ENCODE assay signal across 11 cellular contexts in the genomic region with DNA sequence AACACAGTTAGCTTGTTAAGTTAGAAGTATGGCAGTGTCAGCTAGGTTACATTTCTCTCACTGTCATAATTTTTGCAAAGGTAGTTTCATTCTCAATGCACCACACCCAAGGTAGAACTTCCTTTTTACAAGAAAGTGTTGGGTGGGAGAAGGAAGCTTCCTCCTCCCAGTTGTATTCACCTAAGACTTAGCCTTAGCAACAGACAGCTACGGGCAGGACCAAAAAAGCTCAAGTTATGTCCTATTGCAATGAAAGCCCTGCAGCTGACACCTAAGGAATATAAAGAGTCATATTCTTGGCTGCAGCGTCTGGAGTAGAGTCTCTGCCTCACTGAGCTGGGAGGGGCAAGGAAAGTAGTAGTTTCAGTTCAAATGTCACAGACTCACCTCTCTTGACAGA. TPM values are rescaled to one million over a fixed set of nuclear protein-coding genes. Genes with fewer than 3 reads are reported as not detected.
DNase-seq lines count a peak whose midpoint lies in the region; ATAC-seq and TF ChIP-seq lines count a peak whose summit lies in the region.
"Had no signal": no experiment of that assay in that cellular context is flagged by ENCODE, and none has a peak within 500 bp of the region (broad histone marks: within the 10 kb centered on the region; RNA-seq: fewer than 3 reads in every experiment).

No MANE protein-coding gene starts in this region.

- ATAC-seq in activated CD8-positive, alpha-beta memory T cell treated with anti-CD3 and anti-CD28 coated beads, Interleukin-2, amount 10 ng/mL, durations not matched to agents 7 days and 5 days = peak; percentile 68
- ATAC-seq in HG02642 (IDR thresholded peaks at IDR 0.05; ENCODE audit: poor library complexity, unreplicated experiment) (peak; percentile 47), T-helper 17 cell (peak; percentile 24)

- CTCF ChIA-PET in activated CD8-positive, alpha-beta memory T cell treated with anti-CD3 and anti-CD28 coated beads, Interleukin-2, amount 10 ng/mL, durations not matched to agents 7 days and 5 days (lab: Charles Lee) = interaction anchor here (0.8 to 5.7 kb wide), 13 partner anchors 11 to 154 kb away, joined by 3 to 79 read pairs (median 8); a partner anchor contains a TSS

- H3K9me3 ChIP-seq in T-helper 17 cell (ENCODE audit: control insufficient read depth, low read length, poor library complexity, severe bottlenecking) (no peaks in the 10 kb centered on the region), spleen (no peaks in the 10 kb centered on the region), tibial artery (no peaks in the 10 kb centered on the region), testis (no peaks in the 10 kb centered on the region)
- H3K9me3 ChIP-seq: ascending aorta, transverse colon had no signal

- peak overlapping the region in 7 of 8 donors; percentile 29 to 82 (median 61) for H3K27ac ChIP-seq in spleen
- H3K27ac ChIP-seq in tibial artery = no peak overlapping the region
- H3K27ac ChIP-seq in testis = no peak overlapping the region
- H3K27ac ChIP-seq: ascending aorta had no signal

- H3K27me3 Mint-ChIP-seq in activated CD8-positive, alpha-beta memory T cell treated with anti-CD3 and anti-CD28 coated beads, Interleukin-2, amount 10 ng/mL, durations not matched to agents 7 days and 5 days = peaks cover 2% of the 10 kb centered on the region
- H3K27me3 Mint-ChIP-seq in T-helper 17 cell = no peaks in the 10 kb centered on the region

- TF ChIP-seq CTCF in spleen (IDR thresholded peaks at IDR 0.05 in 8 of 11, conservative IDR thresholded peaks at IDR 0.05 in 3 of 11) = no peak
- TF ChIP-seq CTCF in tibial artery (IDR thresholded peaks at IDR 0.05) = no peak
- TF ChIP-seq CTCF in testis (IDR thresholded peaks at IDR 0.05) = no peak

- intact Hi-C loops in spleen (cut with DNase I; ENCODE audit: low total_unique reads) = no loop called here
- intact Hi-C loops in tibial artery (cut with DNase I; ENCODE audit: low total_unique reads) = no loop called here
- intact Hi-C loops in testis (cut with DNase I; ENCODE audit: low total_unique reads) = no loop called here

- 44 to 74% (median 53%) methylated on average over 2 of the region's 2 CpGs for WGBS in spleen, 5 donors
- 88 to 91% methylated on average over 2 of the region's 2 CpGs for WGBS in testis, 2 donors

- TF ChIP-seq POLR2A in spleen (IDR thresholded peaks at IDR 0.05) = no peak
- no peak for TF ChIP-seq POLR2A in testis (IDR thresholded peaks at IDR 0.05)

- DNase-seq in activated CD8-positive, alpha-beta memory T cell treated with anti-CD3 and anti-CD28 coated beads, Interleukin-2, amount 10 ng/mL, durations not matched to agents 7 days and 5 days = peak; percentile 58
- DNase-seq in activated CD8-positive, alpha-beta memory T cell treated with anti-CD3 and anti-CD28 coated beads, Interleukin-2, amount 50 U/mL, for 4 hours = no peak
- no peak for DNase-seq in T-helper 17 cell
- DNase-seq in spleen = no peak
- DNase-seq in tibial artery = no peak
- DNase-seq in testis = no peak
- no peak for DNase-seq in NCI-H2107 (lab: John Stamatoyannopoulos, UW)
- DNase-seq: NCI-H2171 treated with DMSO at 0.1 percent for 48 hours, transverse colon had no signal

- H3K4me3 Mint-ChIP-seq in activated CD8-positive, alpha-beta memory T cell treated with anti-CD3 and anti-CD28 coated beads, Interleukin-2, amount 10 ng/mL, durations not matched to agents 7 days and 5 days = peak overlapping the region; percentile 21
- peak overlapping the region; percentile 71 for H3K4me3 Mint-ChIP-seq in T-helper 17 cell

- H3K4me1 ChIP-seq in spleen (peaks cover 7 to 36% (median 24%) of the 10 kb centered on the region in 6 donors), tibial artery (no peaks in the 10 kb centered on the region), testis (no peaks in the 10 kb centered on the region)
- H3K4me1 ChIP-seq: ascending aorta had no signal

- peaks cover 53% of the 10 kb centered on the region for H3K4me1 Mint-ChIP-seq in activated CD8-positive, alpha-beta memory T cell treated with anti-CD3 and anti-CD28 coated beads, Interleukin-2, amount 10 ng/mL, durations not matched to agents 7 days and 5 days
- peaks cover 41% of the 10 kb centered on the region for H3K4me1 Mint-ChIP-seq in T-helper 17 cell

- peak overlapping the region; percentile 94 for H3K27ac Mint-ChIP-seq in activated CD8-positive, alpha-beta memory T cell treated with anti-CD3 and anti-CD28 coated beads, Interleukin-2, amount 10 ng/mL, durations not matched to agents 7 days and 5 days
- peak overlapping the region; percentile 98 for H3K27ac Mint-ChIP-seq in T-helper 17 cell

- H3K36me3 ChIP-seq in spleen (no peaks in the 10 kb centered on the region), tibial artery (no peaks in the 10 kb centered on the region), testis (ENCODE audit: low read depth, missing control alignments) (no peaks in the 10 kb centered on the region)
- H3K36me3 ChIP-seq: ascending aorta, transverse colon had no signal

- peaks cover 8% of the 10 kb centered on the region for H3K9me3 Mint-ChIP-seq in activated CD8-positive, alpha-beta memory T cell treated with anti-CD3 and anti-CD28 coated beads, Interleukin-2, amount 10 ng/mL, durations not matched to agents 7 days and 5 days (ENCODE audit: low read depth)

- H3K36me3 Mint-ChIP-seq in activated CD8-positive, alpha-beta memory T cell treated with anti-CD3 and anti-CD28 coated beads, Interleukin-2, amount 10 ng/mL, durations not matched to agents 7 days and 5 days = peaks cover 35% of the 10 kb centered on the region
- peaks cover 2% of the 10 kb centered on the region for H3K36me3 Mint-ChIP-seq in T-helper 17 cell (ENCODE audit: low read depth)

- H3K27me3 ChIP-seq in spleen (replicated peaks in 1 of 7) = no peaks in the 10 kb centered on the region
- no peaks in the 10 kb centered on the region for H3K27me3 ChIP-seq in tibial artery
- H3K27me3 ChIP-seq in testis = no peaks in the 10 kb centered on the region
- H3K27me3 ChIP-seq: ascending aorta, transverse colon had no signal

- no peak overlapping the region for H3K4me3 ChIP-seq in spleen
- H3K4me3 ChIP-seq in tibial artery = no peak overlapping the region
- H3K4me3 ChIP-seq in testis = no peak overlapping the region
- H3K4me3 ChIP-seq: ascending aorta, transverse colon had no signal

RNA-seq across cellular contexts. Expression of a gene that starts 25.1 kb away (rescaled TPM):
- 10 to 100 TPM; 21.7 to 32.5 TPM for total RNA-seq in activated CD8-positive, alpha-beta memory T cell treated with anti-CD3 and anti-CD28 coated beads, Interleukin-2, amount 10 ng/mL, durations not matched to agents 7 days and 5 days
- total RNA-seq in T-helper 17 cell (10 to 100 TPM; 10.2 to 20.0 TPM), spleen (1 to 10 TPM; 2.7 to 5.1 (median 3.4) TPM), testis (1 to 10 TPM; 3.9 to 4.3 TPM)
- polyA plus RNA-seq in spleen (1 to 10 TPM in 2 of 3 donors, under 1 TPM in 1; 0.99 to 1.9 (median 1.2) TPM), testis (ENCODE audit: insufficient read depth, low read depth, low replicate concordance) (1.1 TPM)
- total RNA-seq: ascending aorta had no signal

Comparison
In these comparisons a context has a peak if more than half of its experiments do, and no peak if none do; other contexts are left out.
1. H3K27ac ChIP-seq: peak in spleen (7 of 8); none in tibial artery (0 of 2) and testis (0 of 2).
2. Peak in every context shown above with its lines, with median percentiles within 50 percentile points of each other: ATAC-seq.